ENCODE assay signal across 2 cellular contexts in the genomic region with DNA sequence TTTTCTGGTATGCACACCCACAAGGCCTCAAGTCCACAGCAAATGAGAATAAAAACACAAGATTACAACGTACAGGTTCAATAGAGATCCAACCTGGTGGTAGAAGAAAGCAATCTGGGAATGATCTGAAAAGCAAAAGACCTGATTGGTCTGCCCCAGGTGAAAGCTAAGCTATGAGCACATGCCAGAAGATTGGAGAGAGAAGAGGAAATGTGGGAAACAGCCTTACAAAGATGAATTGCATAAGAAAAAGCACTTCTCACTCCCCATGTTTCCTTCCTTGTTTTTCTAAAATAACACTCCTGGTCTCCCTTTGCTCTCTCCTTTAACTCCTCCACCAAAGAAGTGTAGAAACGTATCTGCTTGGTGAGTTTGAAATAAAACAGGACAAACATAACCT.
TF ChIP-seq lines count a peak whose summit lies in the region.

No MANE protein-coding gene starts in this region.

TF ChIP-seq in GM23338, 12 proteins besides CTCF, POLR2A, EP300 and RAD21 (continued from another document):
- TF ChIP-seq ZNF462 (CRISPR knock-in tag; IDR thresholded peaks at IDR 0.05), result no peak
- no peak for TF ChIP-seq ETS1 (IDR thresholded peaks at IDR 0.05)
- TF ChIP-seq, protein P1, sequence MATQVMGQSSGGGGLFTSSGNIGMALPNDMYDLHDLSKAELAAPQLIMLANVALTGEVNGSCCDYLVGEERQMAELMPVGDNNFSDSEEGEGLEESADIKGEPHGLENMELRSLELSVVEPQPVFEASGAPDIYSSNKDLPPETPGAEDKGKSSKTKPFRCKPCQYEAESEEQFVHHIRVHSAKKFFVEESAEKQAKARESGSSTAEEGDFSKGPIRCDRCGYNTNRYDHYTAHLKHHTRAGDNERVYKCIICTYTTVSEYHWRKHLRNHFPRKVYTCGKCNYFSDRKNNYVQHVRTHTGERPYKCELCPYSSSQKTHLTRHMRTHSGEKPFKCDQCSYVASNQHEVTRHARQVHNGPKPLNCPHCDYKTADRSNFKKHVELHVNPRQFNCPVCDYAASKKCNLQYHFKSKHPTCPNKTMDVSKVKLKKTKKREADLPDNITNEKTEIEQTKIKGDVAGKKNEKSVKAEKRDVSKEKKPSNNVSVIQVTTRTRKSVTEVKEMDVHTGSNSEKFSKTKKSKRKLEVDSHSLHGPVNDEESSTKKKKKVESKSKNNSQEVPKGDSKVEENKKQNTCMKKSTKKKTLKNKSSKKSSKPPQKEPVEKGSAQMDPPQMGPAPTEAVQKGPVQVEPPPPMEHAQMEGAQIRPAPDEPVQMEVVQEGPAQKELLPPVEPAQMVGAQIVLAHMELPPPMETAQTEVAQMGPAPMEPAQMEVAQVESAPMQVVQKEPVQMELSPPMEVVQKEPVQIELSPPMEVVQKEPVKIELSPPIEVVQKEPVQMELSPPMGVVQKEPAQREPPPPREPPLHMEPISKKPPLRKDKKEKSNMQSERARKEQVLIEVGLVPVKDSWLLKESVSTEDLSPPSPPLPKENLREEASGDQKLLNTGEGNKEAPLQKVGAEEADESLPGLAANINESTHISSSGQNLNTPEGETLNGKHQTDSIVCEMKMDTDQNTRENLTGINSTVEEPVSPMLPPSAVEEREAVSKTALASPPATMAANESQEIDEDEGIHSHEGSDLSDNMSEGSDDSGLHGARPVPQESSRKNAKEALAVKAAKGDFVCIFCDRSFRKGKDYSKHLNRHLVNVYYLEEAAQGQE (IDR thresholded peaks at IDR 0.05; ENCODE audit: unreplicated experiment), result no peak
- no peak for TF ChIP-seq ZNF114 (CRISPR knock-in tag; IDR thresholded peaks at IDR 0.05)
- no peak for TF ChIP-seq POLR2AphosphoS5 (IDR thresholded peaks at IDR 0.05; ENCODE audit: low read depth)
- TF ChIP-seq EZH2 (IDR thresholded peaks at IDR 0.05; ENCODE audit: low read depth, unreplicated experiment), result no peak
- no peak for TF ChIP-seq STAT1 (IDR thresholded peaks at IDR 0.05; ENCODE audit: unreplicated experiment)

TF ChIP-seq in WTC11, 78 proteins besides CTCF, POLR2A, EP300 and RAD21:
- TF ChIP-seq PREB (CRISPR knock-in tag; IDR thresholded peaks at IDR 0.05; ENCODE audit: borderline replicate concordance) (no peak), GRHL2 (CRISPR knock-in tag; IDR thresholded peaks at IDR 0.05; ENCODE audit: insufficient replicate concordance, severe bottlenecking) (no peak), ATF1 (CRISPR knock-in tag; IDR thresholded peaks at IDR 0.05) (no peak)
- TF ChIP-seq, protein P2, sequence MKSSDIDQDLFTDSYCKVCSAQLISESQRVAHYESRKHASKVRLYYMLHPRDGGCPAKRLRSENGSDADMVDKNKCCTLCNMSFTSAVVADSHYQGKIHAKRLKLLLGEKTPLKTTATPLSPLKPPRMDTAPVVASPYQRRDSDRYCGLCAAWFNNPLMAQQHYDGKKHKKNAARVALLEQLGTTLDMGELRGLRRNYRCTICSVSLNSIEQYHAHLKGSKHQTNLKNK (CRISPR knock-in tag; IDR thresholded peaks at IDR 0.05), result no peak
